Comparison of ENCODE assay signal across 8 cellular contexts in the genomic region with DNA sequence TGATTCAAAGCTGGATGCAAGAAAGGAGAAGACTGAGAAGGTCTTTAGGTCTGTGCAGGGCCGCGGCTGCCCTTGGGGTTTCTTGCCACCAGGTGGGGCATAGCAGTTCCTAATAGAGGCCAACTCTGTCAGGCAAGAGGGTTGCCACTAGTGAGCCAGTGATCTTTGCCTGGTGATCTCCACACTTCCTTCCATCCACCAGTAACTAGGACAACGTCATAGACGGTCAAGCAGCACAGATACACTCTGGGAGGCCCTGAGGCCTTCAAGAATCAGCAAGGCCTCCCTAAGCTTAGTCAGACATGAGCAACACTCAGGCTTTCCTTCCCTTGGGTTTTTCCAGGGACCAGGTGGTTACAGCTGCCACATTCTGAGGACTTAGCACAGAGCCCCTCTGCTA. TPM values are rescaled to one million over a fixed set of nuclear protein-coding genes. Genes with fewer than 3 reads are reported as not detected.
DNase-seq lines count a peak whose midpoint lies in the region; ATAC-seq, FAIRE-seq and TF ChIP-seq lines count a peak whose summit lies in the region.

No MANE protein-coding gene starts in this region.

- H3K9me1 ChIP-seq in K562 (ENCODE audit: control insufficient read depth, insufficient read depth, low read length), result no peaks in the 10 kb centered on the region

- BruUV-seq in K562 (replicated peaks; lab: Mats Ljungman, UMichigan), result no TSS peak

- 1% methylated on average over 4 of the region's 4 CpGs for WGBS in K562 (ENCODE audit: insufficient coverage, low coverage, missing lambda C conversion rate)

- peaks cover 26 to 57% of the 10 kb centered on the region in 2 experiments for H3K27me3 ChIP-seq in K562 (ENCODE audit: control insufficient read depth in 2 of 2, insufficient read depth in 2 of 2, low read length in 2 of 2)
- no peaks in the 10 kb centered on the region for H3K27me3 ChIP-seq in neutrophil

- H3K36me3 ChIP-seq in K562 (ENCODE audit: control insufficient read depth, insufficient read depth, low read length) (no peaks in the 10 kb centered on the region), neutrophil (no peaks in the 10 kb centered on the region)

- no peaks in the 10 kb centered on the region for H3K79me2 ChIP-seq in K562 (ENCODE audit: control insufficient read depth, insufficient read depth, low read length)

- no peak for FAIRE-seq in K562 (lab: Jason Lieb, UNC)

- TF ChIP-seq CTCF in K562 (IDR thresholded peaks at IDR 0.05 in 2 of 3, conservative IDR thresholded peaks at IDR 0.05 in 1 of 3; ENCODE audit: insufficient read depth in 2 of 3, low read depth in 1 of 3, low read length in 3 of 3) (peak; percentile 57 to 59 (median 58)), neutrophil (IDR thresholded peaks at IDR 0.05) (peak; percentile 23)

- H3K4me1 ChIP-seq in K562 (replicated peaks in 1 of 2; ENCODE audit: control insufficient read depth in 2 of 2, insufficient read depth in 2 of 2, low read length in 2 of 2) (no peaks in the 10 kb centered on the region), neutrophil (ENCODE audit: control insufficient read depth in 1 of 2, insufficient read depth in 1 of 2, low read depth in 1 of 2, low read length in 1 of 2) (peaks cover 50 to 59% of the 10 kb centered on the region in 2 experiments)

- in situ Hi-C loops in K562 (cut with MboI), result no loop called here

- peak; percentile 48 to 59 for TF ChIP-seq RAD21 in K562 (CRISPR knock-in tag; conservative IDR thresholded peaks at IDR 0.05 in 1 of 2, IDR thresholded peaks at IDR 0.05 in 1 of 2)

- intact Hi-C loops in K562 (cut with micrococcal nuclease), result no loop called here

- H2AFZ ChIP-seq in K562 (ENCODE audit: low read depth, low read length), result no peak overlapping the region

- POLR2A ChIA-PET in K562 (lab: Yijun Ruan, JAX), result interaction anchor here (0.6 to 1.6 kb wide), 6 partner anchors 10 to 108 kb away, joined by 3 to 5 read pairs (median 4); no protein-coding TSS in a partner anchor

- no peak for TF ChIP-seq POLR2A in K562 (conservative IDR thresholded peaks at IDR 0.05)

- no peak overlapping the region for H3K9ac ChIP-seq in K562 (ENCODE audit: insufficient read depth in 1 of 2, low read depth in 2 of 2, low read length in 2 of 2)

- no peak overlapping the region for H3K4me3 ChIP-seq in K562
- H3K4me3 ChIP-seq in neutrophil (ENCODE audit: low read depth in 1 of 2, low read length in 1 of 2), result no peak overlapping the region

- no peak for TF ChIP-seq EP300 in K562 (IDR thresholded peaks at IDR 0.05; ENCODE audit: low read length)

- no peak overlapping the region for H3K4me2 ChIP-seq in K562 (ENCODE audit: insufficient read depth, low read length)

- peak; percentile 84 for ATAC-seq in K562
- ATAC-seq in GM19467 (IDR thresholded peaks at IDR 0.05; ENCODE audit: unreplicated experiment), result no peak
- ATAC-seq in HG03469 (IDR thresholded peaks at IDR 0.05; ENCODE audit: unreplicated experiment), result no peak

- H4K20me1 ChIP-seq in K562 (replicated peaks; ENCODE audit: control insufficient read depth, insufficient read depth, low read length), result no peaks in the 10 kb centered on the region

- H3K9me3 ChIP-seq in K562 (replicated peaks; ENCODE audit: control insufficient read depth, insufficient read depth, low read depth, low read length) (no peaks in the 10 kb centered on the region), neutrophil (no peaks in the 10 kb centered on the region)

- H3K27ac ChIP-seq in K562 (ENCODE audit: extremely low read depth, low read depth, low read length), result no peak overlapping the region
- peak overlapping the region; percentile 70 for H3K27ac ChIP-seq in neutrophil

- DNase-seq in HuH-7 (ENCODE audit: low spot score) (peak; percentile 51), T-helper 9 cell (peak; percentile 46), K562 (ENCODE audit: extremely low read depth in 1 of 4, low spot score in 3 of 4) (peak; percentile 42 to 52 (median 44)), NCI-H1930 (lab: John Stamatoyannopoulos, UW) (no peak), NCI-H2196 (lab: John Stamatoyannopoulos, UW; ENCODE audit: unreplicated experiment) (no peak)

- CTCF ChIA-PET in K562 (lab: Yijun Ruan, JAX; ENCODE audit: low intra/inter-chr PET ratio), result interaction anchor here (2.4 kb wide), 1 partner anchor 109 kb away, joined by 10 read pairs; no protein-coding TSS in a partner anchor

TF ChIP-seq in K562, 482 proteins besides CTCF, POLR2A, EP300 and RAD21:
- peak; percentile 91 for TF ChIP-seq HMBOX1 (IDR thresholded peaks at IDR 0.05)
- 0 out of 2 replicates have a peak, but pooled peaks have one; percentile 18 for TF ChIP-seq FOXJ3 (CRISPR knock-in tag; IDR thresholded peaks at IDR 0.05)
- TF ChIP-seq SMC3 (conservative IDR thresholded peaks at IDR 0.05; ENCODE audit: insufficient read depth, low read depth, low read length), result peak; percentile 57
- TF ChIP-seq BRD9 (IDR thresholded peaks at IDR 0.05; ENCODE audit: low read depth, partially characterized antibody), result no peak
- TF ChIP-seq CC2D1A (IDR thresholded peaks at IDR 0.05), result 0 out of 2 replicates have a peak, but pooled peaks have one; percentile 13
- TF ChIP-seq CREM (IDR thresholded peaks at IDR 0.05; ENCODE audit: low read depth), result 0 out of 2 replicates have a peak, but pooled peaks have one; percentile 10
- no peak for TF ChIP-seq NFXL1 (CRISPR knock-in tag; IDR thresholded peaks at IDR 0.05)

RNA-seq across cellular contexts. Expression of gene ATP2B4, which starts 32.9 kb away (rescaled TPM):
- 99.9 and 127 TPM in 2 replicates for total RNA-seq in K562 (2011; cell fraction: chromatin; rRNA removed; ENCODE audit: low replicate concordance)
- total RNA-seq in K562 (2011; cell fraction: nucleolus; rRNA removed), result 72.9 and 73.4 TPM in 2 replicates
- 89.0 and 95.0 TPM in 2 replicates for total RNA-seq in K562 (2011; cell fraction: nucleoplasm; rRNA removed)
- total RNA-seq in K562 (2014; rRNA removed) (15.6 and 16.2 TPM in 2 replicates), K562 (2014; rRNA removed; fragmentation: Illumina TruSeq; extraction: Trizol) (18.2 and 19.7 TPM in 2 replicates), K562 (2015; rRNA removed; fragmentation: Illumina TruSeq; extraction: Trizol) (22.8 and 24.3 TPM in 2 replicates), K562 (2021) (24.2 and 26.3 TPM in 2 replicates)
- polyA plus RNA-seq in K562 (2011; rRNA removed) (38.5 and 40.6 TPM in 2 replicates), K562 (2014; fragmentation: Illumina TruSeq; extraction: Trizol) (24.4 and 28.7 TPM in 2 replicates), K562 (2014; fragmentation: Nextera tagmentation; extraction: Ambion mirVana) (10 to 100 TPM; 10.3 to 11.3 TPM), K562 (2014; rRNA removed) (20.2 and 21.7 TPM in 2 replicates)
- polyA plus RNA-seq in K562 (2011; cell fraction: cytosol; rRNA removed), result 22.6 and 31.8 TPM in 2 replicates
- polyA plus RNA-seq in K562 (2011; cell fraction: nucleus; rRNA removed), result 65.0 and 81.5 TPM in 2 replicates
- polyA plus RNA-seq in K562 (2012), result 19.0 and 22.9 TPM in 2 replicates
- 90.3 and 109 TPM in 2 replicates for polyA minus RNA-seq in K562 (2011; rRNA and poly(A)+ RNA removed)
- 46.4 and 53.4 TPM in 2 replicates for polyA minus RNA-seq in K562 (2011; cell fraction: cytosol; rRNA and poly(A)+ RNA removed)
- polyA minus RNA-seq in K562 (2011; cell fraction: nucleus; rRNA and poly(A)+ RNA removed), result 27.2 and 48.3 TPM in 2 replicates

Comparison
In these comparisons a context has a peak if more than half of its experiments do, and no peak if none do; other contexts are left out.
1. DNase-seq: peak in HuH-7 (single experiment), T-helper 9 cell (single experiment) and K562 (4 of 4); none in NCI-H1930 (0 of 2) and NCI-H2196 (single experiment).